ENCODE assay signal across 31 cellular contexts in the genomic region with DNA sequence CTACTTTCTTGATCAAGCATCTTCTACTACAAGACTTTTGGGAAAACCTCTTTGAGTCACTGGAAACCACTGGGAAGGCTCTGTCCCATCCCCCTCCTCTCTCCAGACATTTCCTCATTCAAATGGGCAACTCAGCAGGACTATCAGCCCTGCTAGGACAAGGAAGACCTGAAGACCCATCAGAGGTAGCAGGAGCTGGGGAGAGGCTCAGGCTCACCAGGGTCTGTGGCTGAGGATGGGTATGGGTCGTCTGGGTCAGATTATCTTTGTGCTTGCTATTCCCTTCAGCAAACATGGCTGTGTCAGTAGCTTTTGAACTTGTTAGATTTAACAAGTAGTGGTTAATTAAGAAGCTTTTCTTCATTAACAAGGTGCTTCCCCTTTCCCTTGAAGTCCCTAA.
"Had no signal": no experiment of that assay in that cellular context is flagged by ENCODE, and none has a peak within 500 bp of the region (broad histone marks: within the 10 kb centered on the region; RNA-seq: fewer than 3 reads in every experiment).

No MANE protein-coding gene starts in this region.

- DNase-seq: activated CD4-positive, alpha-beta memory T cell treated with anti-CD3 and anti-CD28 coated beads, Interleukin-2, amount 10 ng/mL, durations not matched to agents 7 days and 5 days; activated CD4-positive, alpha-beta T cell treated with anti-CD3 and anti-CD28 coated beads for 1 hour; activated CD4-positive, alpha-beta T cell treated with anti-CD3 and anti-CD28 coated beads for 36 hours; activated CD4-positive, alpha-beta T cell treated with anti-CD3 and anti-CD28 coated beads for 48 hours; activated CD4-positive, alpha-beta T cell treated with anti-CD3 and anti-CD28 coated beads, Interleukin-2, amount 10 ng/mL, durations not matched to agents 7 days and 5 days; activated CD4-positive, alpha-beta T cell treated with anti-CD3 and anti-CD28 coated beads, Interleukin-2, amount 50 U/mL, for 48 hours; activated CD4-positive, CD25-positive, alpha-beta regulatory T cell; activated CD8-positive, alpha-beta memory T cell treated with anti-CD3 and anti-CD28 coated beads for 24 hours; activated CD8-positive, alpha-beta memory T cell treated with anti-CD3 and anti-CD28 coated beads, Interleukin-2, amount 10 ng/mL, durations not matched to agents 7 days and 5 days; activated CD8-positive, alpha-beta memory T cell treated with anti-CD3 and anti-CD28 coated beads, Interleukin-2, amount 50 U/mL, for 48 hours; activated CD8-positive, alpha-beta T cell treated with anti-CD3 and anti-CD28 coated beads, Interleukin-2, amount 10 ng/mL, durations not matched to agents 7 days and 5 days; activated effector memory CD4-positive, alpha-beta T cell treated with Interleukin-2 at 50 U/mL for 16 hours; activated gamma-delta T cell; activated naive CD4-positive, alpha-beta T cell treated with anti-CD3 and anti-CD28 coated beads, Interleukin-2, amount 10 ng/mL, durations not matched to agents 7 days and 5 days; activated naive CD4-positive, alpha-beta T cell treated with Interleukin-2 at 50 U/mL for 16 hours; activated naive CD8-positive, alpha-beta T cell treated with anti-CD3 and anti-CD28 coated beads, Interleukin-2, amount 10 ng/mL, durations not matched to agents 7 days and 5 days; activated naive CD8-positive, alpha-beta T cell treated with anti-CD3 and anti-CD28 coated beads, Interleukin-2, amount 50 U/mL, for 24 hours; activated T-cell treated with anti-CD3 and anti-CD28 coated beads, Interleukin-2, amount 50 U/mL, for 24 hours; activated T-cell treated with anti-CD3 and anti-CD28 coated beads, Interleukin-2, amount 50 U/mL, for 48 hours; amygdala; anterior cingulate cortex; caudate nucleus; cerebellar nuclear complex; T-helper 1 cell; T-helper 2 cell; T-helper 9 cell had no signal

- H3K9me3 ChIP-seq: ascending aorta had no signal

- FAIRE-seq: TTC549 had no signal

- H3K4me3 ChIP-seq: ascending aorta, cardiac muscle cell had no signal

- H3K27me3 ChIP-seq: ascending aorta, cardiac muscle cell had no signal

- H3K4me1 ChIP-seq: ascending aorta had no signal

- ATAC-seq: activated CD4-positive, alpha-beta T cell treated with anti-CD3 and anti-CD28 coated beads for 36 hours; activated CD4-positive, CD25-positive, alpha-beta regulatory T cell treated with anti-CD3 and anti-CD28 coated beads, Interleukin-2, amount 50 U/mL, for 24 hours; activated CD8-positive, alpha-beta memory T cell treated with anti-CD3 and anti-CD28 coated beads, Interleukin-2, amount 10 ng/mL, durations not matched to agents 7 days and 5 days; activated CD8-positive, alpha-beta T cell treated with anti-CD3 and anti-CD28 coated beads, Interleukin-2, amount 10 ng/mL, durations not matched to agents 7 days and 5 days; activated naive CD8-positive, alpha-beta T cell treated with anti-CD3 and anti-CD28 coated beads, Interleukin-2, amount 50 U/mL, for 24 hours had no signal

- H3K36me3 ChIP-seq: ascending aorta, cardiac muscle cell had no signal

- H3K27ac ChIP-seq: ascending aorta, cardiac muscle cell, VCaP had no signal
